ENCODE assay signal across 10 cellular contexts in genomic region chr10:34854147-34854601, GRCh38. TPM values are rescaled to one million over a fixed set of nuclear protein-coding genes. Genes with fewer than 3 reads are reported as not detected.
DNase-seq lines count a peak whose midpoint lies in the region; ATAC-seq and TF ChIP-seq lines count a peak whose summit lies in the region.
"Had no signal": no experiment of that assay in that cellular context is flagged by ENCODE, and none has a peak within 500 bp of the region (broad histone marks: within the 10 kb centered on the region; RNA-seq: fewer than 3 reads in every experiment).

No MANE protein-coding gene starts in this region.

- H3K27ac ChIP-seq in GM23248 (no peak overlapping the region), SJCRH30 (no peak overlapping the region)

- in situ Hi-C loops in GM23248 (cut with MboI) = no loop called here

- H3K9me2 ChIP-seq in GM23248 (ENCODE audit: insufficient read depth) = no peaks in the 10 kb centered on the region

- DNase-seq in GM23248 (peak; percentile 70), SJCRH30 (peak; percentile 10 to 37), fibroblast of pulmonary artery (ENCODE audit: low read depth) (peak; percentile 80), renal cortical epithelial cell (ENCODE audit: low read depth) (peak; percentile 55), ureter (ENCODE audit: low spot score) (no peak), NCI-H82 treated with DMSO at 0.1 percent for 48 hours (lab: John Stamatoyannopoulos, UW; ENCODE audit: unreplicated experiment) (no peak), NCI-H1048 (lab: John Stamatoyannopoulos, UW) (no peak)
- no peak for DNase-seq in activated naive CD4-positive, alpha-beta T cell treated with anti-CD3 and anti-CD28 coated beads, Interleukin-2, amount 50 U/mL, for 72 hours (ENCODE audit: low spot score in 2 of 2)

- peak overlapping the region; percentile 45 for H3K9ac ChIP-seq in GM23248

- no peaks in the 10 kb centered on the region for H3K4me1 ChIP-seq in GM23248 (ENCODE audit: insufficient read depth)
- peaks cover 7% of the 10 kb centered on the region; the same call in 1 of the 2 replicates for H3K4me1 ChIP-seq in SJCRH30

- H3K27me3 ChIP-seq in GM23248 (replicated peaks; ENCODE audit: insufficient read depth) = peaks cover 5% of the 10 kb centered on the region; the same call in 1 of the 2 replicates
- no peaks in the 10 kb centered on the region for H3K27me3 ChIP-seq in SJCRH30

- H3K9me3 ChIP-seq in GM23248 (ENCODE audit: low read depth) = no peaks in the 10 kb centered on the region
- no peaks in the 10 kb centered on the region for H3K9me3 ChIP-seq in SJCRH30 (replicated peaks)

- no peak overlapping the region for H3K27ac Mint-ChIP-seq in activated naive CD4-positive, alpha-beta T cell treated with anti-CD3 and anti-CD28 coated beads, Interleukin-2, amount 50 U/mL, for 72 hours
- H3K27ac Mint-ChIP-seq: stimulated activated naive CD8-positive, alpha-beta T cell treated with anti-CD3 and anti-CD28 coated beads, Interleukin-15, Interleukin-2, amounts not matched to agents 100 ng/mL and 50 ng/mL, for 24 hours had no signal

- H3K4me2 ChIP-seq in GM23248 (ENCODE audit: unreplicated experiment) = peak overlapping the region; percentile 71

- H3K4me3 ChIP-seq in GM23248 = peak overlapping the region; percentile 50
- H3K4me3 ChIP-seq in SJCRH30 = 0 out of 2 replicates have a peak overlapping the region, but pooled peaks have one; percentile 12
- peak overlapping the region; percentile 19 for H3K4me3 ChIP-seq in fibroblast of pulmonary artery (replicated peaks; ENCODE audit: low read depth, low read length)

- no peaks in the 10 kb centered on the region for H3K36me3 Mint-ChIP-seq in activated naive CD4-positive, alpha-beta T cell treated with anti-CD3 and anti-CD28 coated beads, Interleukin-2, amount 50 U/mL, for 72 hours

- WGBS in GM23248 (ENCODE audit: low coverage in 1 of 2, low lambda C conversion rate in 2 of 2, missing lambda C conversion rate in 2 of 2), 2 experiments = 4 to 5% methylated on average over 6 of the region's 6 CpGs

- H2AFZ ChIP-seq in GM23248 = peak overlapping the region; percentile 70

- H3K36me3 ChIP-seq in GM23248 (ENCODE audit: low read depth) (no peaks in the 10 kb centered on the region), SJCRH30 (no peaks in the 10 kb centered on the region)

- H4K20me1 ChIP-seq in GM23248 (ENCODE audit: insufficient read depth) = no peaks in the 10 kb centered on the region

- no peaks in the 10 kb centered on the region for H3K9me3 Mint-ChIP-seq in activated naive CD4-positive, alpha-beta T cell treated with anti-CD3 and anti-CD28 coated beads, Interleukin-2, amount 50 U/mL, for 72 hours
- H3K9me3 Mint-ChIP-seq: stimulated activated naive CD8-positive, alpha-beta T cell treated with anti-CD3 and anti-CD28 coated beads, Interleukin-15, Interleukin-2, amounts not matched to agents 100 ng/mL and 50 ng/mL, for 24 hours had no signal

- no peaks in the 10 kb centered on the region for H3K79me2 ChIP-seq in GM23248 (ENCODE audit: insufficient read depth)

- no peaks in the 10 kb centered on the region for H3F3A ChIP-seq in GM23248 (ENCODE audit: insufficient read depth)

- ATAC-seq in activated naive CD4-positive, alpha-beta T cell treated with anti-CD3 and anti-CD28 coated beads, Interleukin-2, amount 50 U/mL, for 72 hours = no peak
- ATAC-seq: Right ventricle myocardium inferior had no signal

- no peak for TF ChIP-seq CTCF in fibroblast of pulmonary artery (IDR thresholded peaks at IDR 0.05; ENCODE audit: low read length, missing control alignments)

RNA-seq across cellular contexts. Expression of gene PARD3, which starts 39.1 kb away (rescaled TPM):
- total RNA-seq in GM23248 (2014; rRNA removed; shearing (Covaris generic)) = 21.2 and 30.9 TPM in 2 replicates
- polyA plus RNA-seq in GM23248 (2016; fragmentation: Nextera tagmentation; extraction: Ambion mirVana) = 6.3 and 7.7 TPM in 2 replicates
- total RNA-seq in SJCRH30 (2014; rRNA removed; shearing (Covaris generic)) = 58.7 and 63.9 TPM in 2 replicates
- total RNA-seq in renal cortical epithelial cell (154 and 189 TPM in 2 replicates), ureter (73.5 TPM)
- total RNA-seq in activated naive CD4-positive, alpha-beta T cell treated with anti-CD3 and anti-CD28 coated beads, Interleukin-2, amount 50 U/mL, for 72 hours = 1 to 10 TPM; 1.4 to 2.7 TPM

Comparison
In these comparisons a context has a peak if more than half of its experiments do, and no peak if none do; other contexts are left out.
1. DNase-seq: peak in GM23248 (single experiment), SJCRH30 (2 of 2), fibroblast of pulmonary artery (single experiment) and renal cortical epithelial cell (single experiment); none in activated naive CD4-positive, alpha-beta T cell treated with anti-CD3 and anti-CD28 coated beads, Interleukin-2, amount 50 U/mL, for 72 hours (0 of 2), ureter (single experiment), NCI-H82 treated with DMSO at 0.1 percent for 48 hours (single experiment) and NCI-H1048 (single experiment).
2. Peak in every context shown above with its lines, with median percentiles within 50 percentile points of each other: H3K4me3 ChIP-seq.